ENCODE assay signal across 8 cellular contexts in genomic region chrX:155880586-155881157, GRCh38.
DNase-seq lines count a peak whose midpoint lies in the region; ATAC-seq and TF ChIP-seq lines count a peak whose summit lies in the region.

No MANE protein-coding gene starts in this region.

- ATAC-seq in HG03565 (IDR thresholded peaks at IDR 0.05; ENCODE audit: unreplicated experiment), result no peak

- TF ChIP-seq CTCF in coronary artery (IDR thresholded peaks at IDR 0.05), result no peak

- H3K27ac ChIP-seq in coronary artery, result peak overlapping the region; percentile 71 to 90
- H3K27ac ChIP-seq in muscle layer of duodenum (ENCODE audit: low read length), result no peak overlapping the region

- H3K36me3 ChIP-seq in muscle layer of duodenum (ENCODE audit: control insufficient read depth in 1 of 2, insufficient read depth in 2 of 2, low read length in 2 of 2), result peaks cover 0 to 3% of the 10 kb centered on the region in 2 donors

- H3K27me3 ChIP-seq in muscle layer of duodenum (ENCODE audit: low read depth, low read length), result no peaks in the 10 kb centered on the region

- H3K4me1 ChIP-seq in muscle layer of duodenum (ENCODE audit: control insufficient read depth in 1 of 2, insufficient read depth in 2 of 2, low read length in 2 of 2), result peaks cover 0 to 11% of the 10 kb centered on the region in 2 donors

- peaks cover 0 to 4% of the 10 kb centered on the region in 2 donors for H3K9me3 ChIP-seq in muscle layer of duodenum (ENCODE audit: control insufficient read depth in 1 of 2, low read length in 2 of 2)

- DNase-seq in NCI-H345 (lab: John Stamatoyannopoulos, UW), result peak; percentile 9
- DNase-seq in NCI-H345 treated with DMSO at 0.1 percent for 48 hours (lab: John Stamatoyannopoulos, UW; ENCODE audit: unreplicated experiment), result no peak
- DNase-seq in NCI-H146 treated with DMSO at 0.1 percent for 48 hours (lab: John Stamatoyannopoulos, UW; ENCODE audit: unreplicated experiment), result peak; percentile 11
- DNase-seq in coronary artery (ENCODE audit: low spot score), result no peak
- DNase-seq in stimulated activated CD4-positive, alpha-beta T cell treated with anti-CD3 and anti-CD28 coated beads, Interleukin-15, amount 100 ng/mL, for 24 hours, result no peak
- no peak for DNase-seq in HUDEP-2 (lab: John Stamatoyannopoulos, UW; ENCODE audit: unreplicated experiment in 76 of 76)

- H3K4me3 ChIP-seq in coronary artery (peak overlapping the region; percentile 93), muscle layer of duodenum (ENCODE audit: low read depth in 1 of 2, low read length in 2 of 2) (peak overlapping the region; percentile 61 to 75)

Comparison
In these comparisons a context has a peak if more than half of its experiments do, and no peak if none do; other contexts are left out.
1. DNase-seq: peak in NCI-H345 (single experiment) and NCI-H146 treated with DMSO at 0.1 percent for 48 hours (single experiment); none in NCI-H345 treated with DMSO at 0.1 percent for 48 hours (single experiment), coronary artery (single experiment), stimulated activated CD4-positive, alpha-beta T cell treated with anti-CD3 and anti-CD28 coated beads, Interleukin-15, amount 100 ng/mL, for 24 hours (single experiment) and HUDEP-2 (0 of 76).